Comparison of ENCODE assay signal across 17 cellular contexts in the genomic region with DNA sequence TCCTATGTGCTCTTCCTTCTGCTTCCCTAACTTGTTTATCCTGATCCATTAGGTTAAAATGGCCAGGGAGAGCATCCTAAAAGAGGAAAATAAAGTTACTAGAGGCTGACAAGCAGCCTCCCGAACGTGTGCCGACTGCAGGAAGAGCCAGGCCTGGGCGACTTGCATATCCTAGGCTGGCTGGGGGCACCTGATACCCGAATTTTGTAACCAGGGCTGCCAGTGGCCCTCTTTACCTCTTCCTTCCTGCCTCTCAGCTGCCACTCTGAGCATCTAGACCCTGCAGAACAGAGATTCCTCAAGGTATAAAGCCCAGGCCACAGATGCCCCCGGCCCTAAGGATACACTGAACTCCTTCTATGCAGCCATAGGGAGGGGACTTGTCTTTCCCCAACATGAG. TPM values are rescaled to one million over a fixed set of nuclear protein-coding genes. Genes with fewer than 3 reads are reported as not detected.
DNase-seq lines count a peak whose midpoint lies in the region; ATAC-seq and TF ChIP-seq lines count a peak whose summit lies in the region.
"Had no signal": no experiment of that assay in that cellular context is flagged by ENCODE, and none has a peak within 500 bp of the region (broad histone marks: within the 10 kb centered on the region; RNA-seq: fewer than 3 reads in every experiment).

No MANE protein-coding gene starts in this region.

- H3K4me1 ChIP-seq in IMR-90 (ENCODE audit: control insufficient read depth, insufficient read depth, low read length): no peaks in the 10 kb centered on the region
- peaks cover 0 to 1% of the 10 kb centered on the region in 2 donors for H3K4me1 ChIP-seq in neuronal stem cell (ENCODE audit: control insufficient read depth in 2 of 2, insufficient read depth in 1 of 2, low read depth in 1 of 2, low read length in 2 of 2)
- peaks cover 10% of the 10 kb centered on the region for H3K4me1 ChIP-seq in A673 (ENCODE audit: insufficient read depth, low read length, poor library complexity, severe bottlenecking)
- H3K4me1 ChIP-seq: SJSA1 had no signal

- in situ Hi-C loops in IMR-90 (cut with MboI; ENCODE audit: low sequenced_read_pairs): no loop called here

- no peak overlapping the region for H3K4me3 Mint-ChIP-seq in activated naive CD8-positive, alpha-beta T cell treated with anti-CD3 and anti-CD28 coated beads, Interleukin-2, amount 10 ng/mL, durations not matched to agents 7 days and 5 days
- H3K4me3 Mint-ChIP-seq in activated naive CD8-positive, alpha-beta T cell treated with anti-CD3 and anti-CD28 coated beads, Interleukin-2, amount 50 U/mL, for 24 hours: no peak overlapping the region

- peaks cover 14% of the 10 kb centered on the region for H3K4me1 Mint-ChIP-seq in activated naive CD8-positive, alpha-beta T cell treated with anti-CD3 and anti-CD28 coated beads, Interleukin-2, amount 10 ng/mL, durations not matched to agents 7 days and 5 days
- peaks cover 15% of the 10 kb centered on the region for H3K4me1 Mint-ChIP-seq in activated naive CD8-positive, alpha-beta T cell treated with anti-CD3 and anti-CD28 coated beads, Interleukin-2, amount 50 U/mL, for 24 hours

- no peak overlapping the region for H3K14ac ChIP-seq in IMR-90 (replicated peaks; ENCODE audit: low read depth, low read length)
- H3K14ac ChIP-seq in neuronal stem cell (ENCODE audit: low read length): no peak overlapping the region

- no peak for TF ChIP-seq RAD21 in IMR-90 (IDR thresholded peaks at IDR 0.05; ENCODE audit: low read length)

- BruUV-seq in IMR-90 (replicated peaks; lab: Mats Ljungman, UMichigan) (no TSS peak), A673 (replicated peaks; lab: Mats Ljungman, UMichigan) (no TSS peak)

- H3K23ac ChIP-seq in IMR-90 (ENCODE audit: low read depth, low read length): no peak overlapping the region
- no peak overlapping the region for H3K23ac ChIP-seq in neuronal stem cell (ENCODE audit: low read depth, low read length, poor library complexity)

- H2AK5ac ChIP-seq in IMR-90 (ENCODE audit: low read depth, low read length) (no peak overlapping the region), neuronal stem cell (ENCODE audit: low read depth, low read length) (no peak overlapping the region)

- H3K4me3 ChIP-seq in IMR-90 (ENCODE audit: insufficient read depth, low read depth, low read length) (no peak overlapping the region), SU-DHL-6 (ENCODE audit: insufficient read depth, low read length, poor library complexity, severe bottlenecking) (no peak overlapping the region), neuronal stem cell (ENCODE audit: low read length in 2 of 2) (no peak overlapping the region), A673 (ENCODE audit: low read depth, low read length, poor library complexity, severe bottlenecking) (no peak overlapping the region)
- H3K4me3 ChIP-seq: SJSA1 had no signal

- CTCF ChIA-PET in IMR-90 (lab: Yijun Ruan, JAX) (no interaction called here), A673 (lab: Charles Lee) (no interaction called here)

- H2BK12ac ChIP-seq in neuronal stem cell (ENCODE audit: low read length): no peak overlapping the region

- H2AFZ ChIP-seq in IMR-90 (replicated peaks; ENCODE audit: low read length, poor library complexity): no peak overlapping the region
- no peak overlapping the region for H2AFZ ChIP-seq in SU-DHL-6 (ENCODE audit: low read depth, low read length, severe bottlenecking)
- H2AFZ ChIP-seq in neuronal stem cell (ENCODE audit: low read length): peak overlapping the region; percentile 10

- peaks cover 5% of the 10 kb centered on the region for H3K27me3 Mint-ChIP-seq in activated naive CD8-positive, alpha-beta T cell treated with anti-CD3 and anti-CD28 coated beads, Interleukin-2, amount 10 ng/mL, durations not matched to agents 7 days and 5 days
- no peaks in the 10 kb centered on the region for H3K27me3 Mint-ChIP-seq in activated naive CD8-positive, alpha-beta T cell treated with anti-CD3 and anti-CD28 coated beads, Interleukin-2, amount 50 U/mL, for 24 hours

- H3K4me2 ChIP-seq in IMR-90 (ENCODE audit: low read depth, low read length) (no peak overlapping the region), SU-DHL-6 (ENCODE audit: low read depth, low read length, poor library complexity, severe bottlenecking) (no peak overlapping the region), neuronal stem cell (ENCODE audit: insufficient read depth, low read length, poor library complexity, severe bottlenecking) (no peak overlapping the region)

- POLR2A ChIA-PET in activated naive CD8-positive, alpha-beta T cell treated with anti-CD3 and anti-CD28 coated beads, Interleukin-2, amount 10 ng/mL, durations not matched to agents 7 days and 5 days (lab: Charles Lee): interaction anchor here (1.2 to 2.4 kb wide), 2 partner anchors 21 to 423 kb away, joined by 3 to 7 read pairs; no protein-coding TSS in a partner anchor
- POLR2A ChIA-PET in IMR-90 (lab: Charles Lee; ENCODE audit: unreplicated experiment): no interaction called here
- POLR2A ChIA-PET in A673 (lab: Charles Lee; ENCODE audit: low non-redundant PET): no interaction called here

- no peak overlapping the region for H2BK20ac ChIP-seq in IMR-90 (ENCODE audit: low read depth, low read length)

- TF ChIP-seq CTCF in IMR-90 (conservative IDR thresholded peaks at IDR 0.05; ENCODE audit: low read depth, low read length): no peak
- TF ChIP-seq CTCF in SU-DHL-6 (IDR thresholded peaks at IDR 0.05; ENCODE audit: insufficient read depth, low read length, poor library complexity, severe bottlenecking): no peak
- TF ChIP-seq CTCF in A673 (conservative IDR thresholded peaks at IDR 0.05; ENCODE audit: low read depth, low read length): no peak

- H4K8ac ChIP-seq in IMR-90 (ENCODE audit: low read depth in 2 of 2, low read length in 2 of 2) (no peak overlapping the region), neuronal stem cell (ENCODE audit: low read depth, low read length) (no peak overlapping the region)

- H3K36me3 Mint-ChIP-seq in activated naive CD8-positive, alpha-beta T cell treated with anti-CD3 and anti-CD28 coated beads, Interleukin-2, amount 10 ng/mL, durations not matched to agents 7 days and 5 days: peaks cover 21% of the 10 kb centered on the region
- peaks cover 5% of the 10 kb centered on the region for H3K36me3 Mint-ChIP-seq in activated naive CD8-positive, alpha-beta T cell treated with anti-CD3 and anti-CD28 coated beads, Interleukin-2, amount 50 U/mL, for 24 hours (ENCODE audit: low read depth)

- TF ChIP-seq POLR2A in IMR-90 (IDR thresholded peaks at IDR 0.05; ENCODE audit: low read depth, low read length): no peak

- H3K9me1 ChIP-seq in IMR-90 (ENCODE audit: insufficient read depth, low read length): no peaks in the 10 kb centered on the region; the same call in 1 of the 2 replicates

- H4K5ac ChIP-seq in IMR-90 (ENCODE audit: low read depth, low read length): no peak overlapping the region

- H3K56ac ChIP-seq in IMR-90 (ENCODE audit: extremely low read depth, insufficient read depth, low read length): no peak overlapping the region

- H4K91ac ChIP-seq in IMR-90 (ENCODE audit: insufficient read depth, low read depth, low read length): no peak overlapping the region
- no peak overlapping the region for H4K91ac ChIP-seq in neuronal stem cell (ENCODE audit: low read depth, low read length, poor library complexity)

- H2BK5ac ChIP-seq in IMR-90 (ENCODE audit: low read depth, low read length, poor library complexity, severe bottlenecking): no peak overlapping the region
- H2BK5ac ChIP-seq in neuronal stem cell (ENCODE audit: low read length): no peak overlapping the region

- H3K9ac ChIP-seq in IMR-90 (ENCODE audit: low read depth, low read length): no peak overlapping the region
- no peak overlapping the region for H3K9ac ChIP-seq in SU-DHL-6 (ENCODE audit: low read length)
- H3K9ac ChIP-seq in neuronal stem cell (ENCODE audit: low read depth, low read length, poor library complexity): no peak overlapping the region

- WGBS in IMR-90 (ENCODE audit: extremely low coverage in 2 of 2, insufficient read length in 1 of 2), 2 experiments: 100% methylated on average over 1 of the region's 6 CpGs; no CpG with 5 or more reads in 1 of the 2 experiments
- WGBS in neuronal stem cell (ENCODE audit: extremely low coverage in 2 of 2, insufficient read length in 2 of 2, insufficient replicate concordance in 1 of 2), 2 donors: no CpG with 5 or more reads among the region's 6 CpGs

- H3K27ac ChIP-seq in IMR-90 (ENCODE audit: insufficient read depth, low read length) (no peak overlapping the region), SU-DHL-6 (ENCODE audit: low read depth, low read length) (peak overlapping the region; percentile 25; the same call in 1 of the 2 replicates), neuronal stem cell (replicated peaks; ENCODE audit: low read length) (no peak overlapping the region), A673 (ENCODE audit: low read depth, low read length, poor library complexity, severe bottlenecking) (no peak overlapping the region)
- H3K27ac ChIP-seq: SJSA1 had no signal

- no peaks in the 10 kb centered on the region for H3K79me2 ChIP-seq in SU-DHL-6 (ENCODE audit: insufficient read depth, low read length)

- H3K18ac ChIP-seq in IMR-90 (ENCODE audit: low read depth, low read length): no peak overlapping the region
- H3K18ac ChIP-seq in neuronal stem cell (ENCODE audit: low read length): peak overlapping the region; percentile 27

- H4K20me1 ChIP-seq in IMR-90 (ENCODE audit: insufficient read depth, low read length) (no peaks in the 10 kb centered on the region), SU-DHL-6 (ENCODE audit: low read depth, low read length) (no peaks in the 10 kb centered on the region)

- peaks cover 9% of the 10 kb centered on the region for H3K9me3 Mint-ChIP-seq in activated naive CD8-positive, alpha-beta T cell treated with anti-CD3 and anti-CD28 coated beads, Interleukin-2, amount 10 ng/mL, durations not matched to agents 7 days and 5 days
- peaks cover 8% of the 10 kb centered on the region for H3K9me3 Mint-ChIP-seq in activated naive CD8-positive, alpha-beta T cell treated with anti-CD3 and anti-CD28 coated beads, Interleukin-2, amount 50 U/mL, for 24 hours

- peaks cover 6% of the 10 kb centered on the region; the same call in 1 of the 2 replicates for H3F3A ChIP-seq in SU-DHL-6 (ENCODE audit: insufficient read depth)

- intact Hi-C loops in IMR-90 (cut with micrococcal nuclease): no loop called here
- intact Hi-C loops in A673 (cut with micrococcal nuclease; ENCODE audit: unreplicated experiment): no loop called here

- H3K36me3 ChIP-seq in IMR-90 (ENCODE audit: control insufficient read depth, insufficient read depth, low read length) (no peaks in the 10 kb centered on the region), SU-DHL-6 (ENCODE audit: low read length) (peaks cover 11% of the 10 kb centered on the region), neuronal stem cell (replicated peaks in 1 of 2; ENCODE audit: control insufficient read depth in 2 of 2, insufficient read depth in 2 of 2, low read length in 2 of 2) (no peaks in the 10 kb centered on the region), A673 (ENCODE audit: insufficient read depth, low read length, poor library complexity, severe bottlenecking) (no peaks in the 10 kb centered on the region)
- H3K36me3 ChIP-seq: SJSA1 had no signal

- H3K9me3 ChIP-seq in IMR-90 (ENCODE audit: control insufficient read depth, insufficient read depth, low read length) (peaks cover 8% of the 10 kb centered on the region), SU-DHL-6 (ENCODE audit: insufficient read depth, low read length) (no peaks in the 10 kb centered on the region), neuronal stem cell (replicated peaks in 1 of 2; ENCODE audit: control insufficient read depth in 2 of 2, insufficient read depth in 1 of 2, low read depth in 1 of 2, low read length in 2 of 2) (peaks cover 0 to 7% of the 10 kb centered on the region in 2 donors), A673 (ENCODE audit: low read depth, low read length, poor library complexity, severe bottlenecking) (peaks cover 13% of the 10 kb centered on the region)
- H3K9me3 ChIP-seq: SJSA1 had no signal

- peak; percentile 14 for ATAC-seq in activated naive CD8-positive, alpha-beta T cell treated with anti-CD3 and anti-CD28 coated beads, Interleukin-2, amount 10 ng/mL, durations not matched to agents 7 days and 5 days (ENCODE audit: low read depth)
- ATAC-seq in activated naive CD8-positive, alpha-beta T cell treated with anti-CD3 and anti-CD28 coated beads, Interleukin-2, amount 50 U/mL, for 24 hours: no peak
- ATAC-seq in IMR-90 (ENCODE audit: low read depth) (no peak), GM18907 (IDR thresholded peaks at IDR 0.05; ENCODE audit: unreplicated experiment) (no peak)

- no peaks in the 10 kb centered on the region for H3K27me3 ChIP-seq in IMR-90 (ENCODE audit: control insufficient read depth, insufficient read depth, low read length)
- no peaks in the 10 kb centered on the region for H3K27me3 ChIP-seq in SU-DHL-6 (ENCODE audit: low read length)
- peaks cover 0 to 7% (median 0%) of the 10 kb centered on the region in 3 experiments for H3K27me3 ChIP-seq in neuronal stem cell (ENCODE audit: control insufficient read depth in 3 of 3, insufficient read depth in 3 of 3, low read depth in 1 of 3, low read length in 3 of 3)
- H3K27me3 ChIP-seq in A673 (replicated peaks; ENCODE audit: insufficient read depth, low read depth, low read length, poor library complexity): no peaks in the 10 kb centered on the region
- H3K27me3 ChIP-seq: SJSA1 had no signal

- H2BK120ac ChIP-seq in IMR-90 (ENCODE audit: low read depth, low read length): no peak overlapping the region
- H2BK120ac ChIP-seq in neuronal stem cell (ENCODE audit: low read depth, low read length): no peak overlapping the region

- H2AK9ac ChIP-seq in IMR-90 (replicated peaks; ENCODE audit: low read depth, low read length, poor library complexity): peak overlapping the region; percentile 42

- no peak overlapping the region for H3K27ac Mint-ChIP-seq in activated naive CD8-positive, alpha-beta T cell treated with anti-CD3 and anti-CD28 coated beads, Interleukin-2, amount 10 ng/mL, durations not matched to agents 7 days and 5 days
- no peak overlapping the region for H3K27ac Mint-ChIP-seq in activated naive CD8-positive, alpha-beta T cell treated with anti-CD3 and anti-CD28 coated beads, Interleukin-2, amount 50 U/mL, for 24 hours

- no peaks in the 10 kb centered on the region for H3K9me2 ChIP-seq in SU-DHL-6 (replicated peaks; ENCODE audit: insufficient read depth, low read length)

- no peak for DNase-seq in activated naive CD8-positive, alpha-beta T cell treated with anti-CD3 and anti-CD28 coated beads, Interleukin-2, amount 10 ng/mL, durations not matched to agents 7 days and 5 days
- DNase-seq in activated naive CD8-positive, alpha-beta T cell treated with anti-CD3 and anti-CD28 coated beads, Interleukin-2, amount 50 U/mL, for 24 hours: no peak
- no peak for DNase-seq in IMR-90
- no peak for DNase-seq in neuronal stem cell (ENCODE audit: low spot score)
- DNase-seq in stimulated activated CD4-positive, alpha-beta T cell treated with anti-CD3 and anti-CD28 coated beads, Interleukin-15, amount 100 ng/mL, for 24 hours: no peak
- DNase-seq in A673 (ENCODE audit: low spot score): no peak
- DNase-seq: C1 segment of cervical spinal cord, DMS79, KG1, NCI-H1417 treated with DMSO at 0.1 percent for 48 hours, NCI-H187 treated with DMSO at 0.1 percent for 48 hours, NCI-H2227 treated with DMSO at 0.1 percent for 48 hours, NCI-H510A treated with DMSO at 0.1 percent for 48 hours, SW 1271 had no signal

- dilution Hi-C loops in IMR-90 (cut with HindIII; ENCODE audit: low sequenced_read_pairs, unreplicated experiment): no loop called here

- H2BK15ac ChIP-seq in IMR-90 (ENCODE audit: low read depth, low read length) (no peak overlapping the region), neuronal stem cell (ENCODE audit: low read length) (no peak overlapping the region)

- H3K4ac ChIP-seq in IMR-90 (ENCODE audit: low read depth, low read length) (no peak overlapping the region), neuronal stem cell (ENCODE audit: low read length) (no peak overlapping the region)

- H3K79me1 ChIP-seq in IMR-90 (ENCODE audit: low read depth in 1 of 2, low read length in 2 of 2) (no peaks in the 10 kb centered on the region), neuronal stem cell (ENCODE audit: low read depth, low read length) (no peaks in the 10 kb centered on the region)

RNA-seq across cellular contexts. Expression of gene KATNAL1, which starts 48.5 kb away (rescaled TPM):
- total RNA-seq in activated naive CD8-positive, alpha-beta T cell treated with anti-CD3 and anti-CD28 coated beads, Interleukin-2, amount 10 ng/mL, durations not matched to agents 7 days and 5 days: 10 to 100 TPM; 19.4 to 20.7 TPM
- total RNA-seq in IMR-90 (2012; rRNA removed) (16.8 and 35.8 TPM in 2 replicates), A673 (2021) (63.0 and 66.5 TPM in 2 replicates)
- 6.5 and 6.9 TPM in 2 replicates for polyA plus RNA-seq in IMR-90 (2012; rRNA removed)
- 1.2 and 1.5 TPM in 2 replicates for polyA plus RNA-seq in IMR-90 (2012; cell fraction: cytosol; rRNA removed)
- polyA plus RNA-seq in IMR-90 (2012; cell fraction: nucleus; rRNA removed; ENCODE audit: low replicate concordance): 0.91 and 5.9 TPM in 2 replicates
- polyA plus RNA-seq in neuronal stem cell (2013, experiment 1 of 2): 5.1 TPM
- polyA plus RNA-seq in neuronal stem cell (2013, experiment 2 of 2): 5.1 TPM
